ENCODE assay signal across 18 cellular contexts in the genomic region with DNA sequence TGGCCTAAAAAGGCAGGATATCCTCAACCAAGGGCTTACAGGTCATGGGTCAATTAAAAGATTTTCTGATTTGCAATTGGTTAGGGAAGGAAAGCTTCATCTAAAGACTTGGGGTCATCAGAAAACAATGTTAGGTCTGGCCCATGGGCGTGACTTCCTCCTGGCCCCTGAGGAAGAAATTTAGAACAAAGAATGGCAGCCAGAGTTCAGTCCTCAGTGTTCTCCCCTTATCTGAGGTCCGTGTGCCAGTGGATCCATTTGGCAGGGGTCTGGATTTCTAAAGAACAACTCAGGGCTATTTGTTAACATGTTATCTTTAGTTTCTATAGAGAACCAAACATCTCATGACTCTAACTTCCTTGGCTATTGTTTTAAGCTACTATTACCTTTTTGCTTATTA.
"Had no signal": no experiment of that assay in that cellular context is flagged by ENCODE, and none has a peak within 500 bp of the region (broad histone marks: within the 10 kb centered on the region; RNA-seq: fewer than 3 reads in every experiment).

No MANE protein-coding gene starts in this region.

- H3K36me3 ChIP-seq: ascending aorta, brain microvascular endothelial cell had no signal

- H3K27ac ChIP-seq: ascending aorta, brain microvascular endothelial cell had no signal

- H3K4me1 ChIP-seq: ascending aorta had no signal

- H3K9me3 ChIP-seq: ascending aorta had no signal

- ATAC-seq: activated CD8-positive, alpha-beta T cell treated with anti-CD3 and anti-CD28 coated beads, Interleukin-2, amount 10 ng/mL, durations not matched to agents 7 days and 5 days; naive thymus-derived CD4-positive, alpha-beta T cell; stimulated activated naive CD8-positive, alpha-beta T cell treated with anti-CD3 and anti-CD28 coated beads, Interleukin-15, Interleukin-2, amounts not matched to agents 100 U/mL and 50 U/mL, for 24 hours had no signal

- DNase-seq: activated CD4-positive, alpha-beta T cell treated with anti-CD3 and anti-CD28 coated beads for 1 hour; activated CD4-positive, alpha-beta T cell treated with anti-CD3 and anti-CD28 coated beads, Interleukin-2, amount 50 U/mL, for 1 hour; activated CD8-positive, alpha-beta T cell treated with anti-CD3 and anti-CD28 coated beads, Interleukin-2, amount 10 ng/mL, durations not matched to agents 7 days and 5 days; activated gamma-delta T cell treated with Interleukin-2 at 50 U/mL for 16 hours; brain microvascular endothelial cell; foreskin melanocyte; hippocampal formation; kidney glomerular epithelial cell; naive thymus-derived CD4-positive, alpha-beta T cell; occipital lobe; posterior cingulate gyrus; retina; stimulated activated CD4-positive, alpha-beta T cell treated with anti-CD3 and anti-CD28 coated beads, Interleukin-4, amount 100 ng/mL, for 4 hours; stimulated activated naive CD8-positive, alpha-beta T cell treated with anti-CD3 and anti-CD28 coated beads, Interleukin-15, Interleukin-2, amounts not matched to agents 100 U/mL and 50 U/mL, for 24 hours; T-helper 9 cell had no signal

- H3K4me3 ChIP-seq: ascending aorta, lung had no signal

- FAIRE-seq: colon had no signal

- H3K27me3 ChIP-seq: ascending aorta, brain microvascular endothelial cell had no signal
